29 cellular contexts compared by ENCODE assay signal in genomic region chr2:20645761-20646160, GRCh38. TPM values are rescaled to one million over a fixed set of nuclear protein-coding genes. Genes with fewer than 3 reads are reported as not detected.
"Had no signal": no experiment of that assay in that cellular context is flagged by ENCODE, and none has a peak within 500 bp of the region (broad histone marks: within the 10 kb centered on the region; RNA-seq: fewer than 3 reads in every experiment).

No MANE protein-coding gene starts in this region.

- H3K9me3 ChIP-seq: body of pancreas, breast epithelium, MG63, SJSA1, SK-N-SH had no signal

- H3K4me3 Mint-ChIP-seq: activated CD4-positive, alpha-beta T cell treated with anti-CD3 and anti-CD28 coated beads, Interleukin-2, amount 10 ng/mL, durations not matched to agents 24 days and 14 days; activated CD8-positive, alpha-beta T cell treated with anti-CD3 and anti-CD28 coated beads for 36 hours; activated naive CD4-positive, alpha-beta T cell treated with anti-CD3 and anti-CD28 coated beads, Interleukin-2, amount 50 U/mL, for 24 hours; activated naive CD8-positive, alpha-beta T cell treated with anti-CD3 and anti-CD28 coated beads, Interleukin-2, amount 10 ng/mL, durations not matched to agents 7 days and 5 days; activated T-cell treated with anti-CD3 and anti-CD28 coated beads, Interleukin-2, amount 50 U/mL, for 24 hours; T-helper 1 cell treated with Interleukin-12 subunit alpha and Interleukin-12 subunit beta and Interleukin-4 antibody, amounts not matched to agents 30 μg/mL and 1 μg/mL, for 36 hours; T-helper 2 cell treated with Interferon-gamma antibody and Interleukin-4, amounts not matched to agents 5 μg/mL and 100 μg/mL, for 36 hours had no signal

- DNase-seq: activated CD4-positive, alpha-beta T cell treated with anti-CD3 and anti-CD28 coated beads, Interleukin-2, amount 10 ng/mL, durations not matched to agents 24 days and 14 days; activated CD4-positive, alpha-beta T cell treated with anti-CD3 and anti-CD28 coated beads, Interleukin-2, amount 50 U/mL, for 4 hours; activated CD8-positive, alpha-beta T cell treated with anti-CD3 and anti-CD28 coated beads for 36 hours; activated gamma-delta T cell; activated naive CD4-positive, alpha-beta T cell treated with Interleukin-2 at 50 U/mL for 16 hours; activated naive CD8-positive, alpha-beta T cell treated with anti-CD3 and anti-CD28 coated beads, Interleukin-2, amount 10 ng/mL, durations not matched to agents 7 days and 5 days; activated T-cell treated with anti-CD3 and anti-CD28 coated beads, Interleukin-2, amount 50 U/mL, for 24 hours; amygdala; body of pancreas; Kasumi-1; KG1; MG63; MV-4-11; NCI-H1092; NCI-H1436 treated with DMSO at 0.1 percent for 48 hours; NCI-H1694 treated with DMSO at 0.1 percent for 48 hours; NCI-H2029; NCI-H345; NCI-H524 treated with DMSO at 0.1 percent for 48 hours; NK-92 treated with Interleukin-12 subunit alpha and Interleukin-12 subunit beta, amount 100 ng/mL, for 24 hours; SHP77 treated with DMSO at 0.1 percent for 48 hours; SK-N-SH had no signal

- H3K4me3 ChIP-seq: body of pancreas, breast epithelium, MG63, SJSA1 had no signal

- H3K27ac Mint-ChIP-seq: activated CD4-positive, alpha-beta T cell treated with anti-CD3 and anti-CD28 coated beads, Interleukin-2, amount 10 ng/mL, durations not matched to agents 24 days and 14 days; activated CD8-positive, alpha-beta T cell treated with anti-CD3 and anti-CD28 coated beads for 36 hours; activated naive CD4-positive, alpha-beta T cell treated with anti-CD3 and anti-CD28 coated beads, Interleukin-2, amount 50 U/mL, for 24 hours; activated T-cell treated with anti-CD3 and anti-CD28 coated beads, Interleukin-2, amount 50 U/mL, for 24 hours; activated T-helper 2 cell treated with anti-CD3 and anti-CD28 coated beads, Interferon-gamma antibody, Interleukin-2, Interleukin-4, amounts not matched to agents 10 μg/mL and 5 μg/mL and 100 μg/mL, durations not matched to agents 14 hours and 24 hours and 36 hours; T-helper 1 cell treated with Interleukin-12 subunit alpha and Interleukin-12 subunit beta and Interleukin-4 antibody, amounts not matched to agents 30 μg/mL and 1 μg/mL, for 36 hours; T-helper 2 cell treated with Interferon-gamma antibody and Interleukin-4, amounts not matched to agents 5 μg/mL and 100 μg/mL, for 36 hours had no signal

- H3K9me3 Mint-ChIP-seq: activated CD4-positive, alpha-beta T cell treated with anti-CD3 and anti-CD28 coated beads, Interleukin-2, amount 10 ng/mL, durations not matched to agents 24 days and 14 days; activated CD8-positive, alpha-beta T cell treated with anti-CD3 and anti-CD28 coated beads for 36 hours; activated naive CD4-positive, alpha-beta T cell treated with anti-CD3 and anti-CD28 coated beads, Interleukin-2, amount 50 U/mL, for 24 hours; activated naive CD8-positive, alpha-beta T cell treated with anti-CD3 and anti-CD28 coated beads, Interleukin-2, amount 10 ng/mL, durations not matched to agents 7 days and 5 days; activated T-cell treated with anti-CD3 and anti-CD28 coated beads, Interleukin-2, amount 50 U/mL, for 24 hours; activated T-helper 2 cell treated with anti-CD3 and anti-CD28 coated beads, Interferon-gamma antibody, Interleukin-2, Interleukin-4, amounts not matched to agents 10 μg/mL and 5 μg/mL and 100 μg/mL, durations not matched to agents 14 hours and 24 hours and 36 hours; T-helper 1 cell treated with Interleukin-12 subunit alpha and Interleukin-12 subunit beta and Interleukin-4 antibody, amounts not matched to agents 30 μg/mL and 1 μg/mL, for 36 hours; T-helper 2 cell treated with Interferon-gamma antibody and Interleukin-4, amounts not matched to agents 5 μg/mL and 100 μg/mL, for 36 hours had no signal

- H3K27me3 ChIP-seq: body of pancreas, breast epithelium, MG63, SJSA1 had no signal

- H3K9ac ChIP-seq: SK-N-SH had no signal

- H3K27me3 Mint-ChIP-seq: activated CD4-positive, alpha-beta T cell treated with anti-CD3 and anti-CD28 coated beads, Interleukin-2, amount 10 ng/mL, durations not matched to agents 24 days and 14 days; activated CD8-positive, alpha-beta T cell treated with anti-CD3 and anti-CD28 coated beads for 36 hours; activated naive CD4-positive, alpha-beta T cell treated with anti-CD3 and anti-CD28 coated beads, Interleukin-2, amount 50 U/mL, for 24 hours; activated naive CD8-positive, alpha-beta T cell treated with anti-CD3 and anti-CD28 coated beads, Interleukin-2, amount 10 ng/mL, durations not matched to agents 7 days and 5 days; activated T-cell treated with anti-CD3 and anti-CD28 coated beads, Interleukin-2, amount 50 U/mL, for 24 hours had no signal

- H3K27ac ChIP-seq: body of pancreas, breast epithelium, SJSA1 had no signal

- H3K4me2 ChIP-seq: SK-N-SH had no signal

- ATAC-seq: activated CD8-positive, alpha-beta T cell treated with anti-CD3 and anti-CD28 coated beads for 36 hours; body of pancreas had no signal

- H3K36me3 ChIP-seq: breast epithelium, MG63 had no signal

RNA-seq across cellular contexts. Expression of gene GDF7, which starts 21.2 kb away (rescaled TPM):
- total RNA-seq: activated CD8-positive, alpha-beta memory T cell treated with anti-CD3 and anti-CD28 coated beads for 36 hours; activated CD8-positive, alpha-beta T cell treated with anti-CD3 and anti-CD28 coated beads for 36 hours; activated naive CD8-positive, alpha-beta T cell treated with anti-CD3 and anti-CD28 coated beads, Interleukin-2, amount 10 ng/mL, durations not matched to agents 7 days and 5 days had no signal
